25 cellular contexts compared by ENCODE assay signal in genomic region chr5:125276121-125276520, GRCh38.
"Had no signal": no experiment of that assay in that cellular context is flagged by ENCODE, and none has a peak within 500 bp of the region (broad histone marks: within the 10 kb centered on the region; RNA-seq: fewer than 3 reads in every experiment).

No MANE protein-coding gene starts in this region.

- H3K27ac ChIP-seq: ovary, prostate gland, skin epidermis, testis, transverse colon, uterus had no signal

- H3K36me3 ChIP-seq: ovary, prostate gland, transverse colon, uterus had no signal

- DNase-seq: activated CD4-positive, alpha-beta memory T cell treated with anti-CD3 and anti-CD28 coated beads for 36 hours; activated CD4-positive, alpha-beta T cell treated with anti-CD3 and anti-CD28 coated beads, Interleukin-2, amount 10 ng/mL, durations not matched to agents 24 days and 14 days; activated CD4-positive, CD25-positive, alpha-beta regulatory T cell treated with anti-CD3 and anti-CD28 coated beads, Interleukin-2, amount 50 U/mL, for 72 hours; activated CD8-positive, alpha-beta memory T cell treated with anti-CD3 and anti-CD28 coated beads, Interleukin-2, amount 50 U/mL, for 4 hours; activated gamma-delta T cell; activated naive CD4-positive, alpha-beta T cell treated with anti-CD3 and anti-CD28 coated beads, Interleukin-2, amount 50 U/mL, for 16 hours; activated T-cell treated with anti-CD3 and anti-CD28 coated beads, Interleukin-2, amount 50 U/mL, for 1 hour; amygdala; caudate nucleus; head of caudate nucleus; hippocampal formation; left colon; ovary; retina; stimulated activated CD4-positive, alpha-beta T cell treated with anti-CD3 and anti-CD28 coated beads, Interleukin-12 subunit alpha, Interleukin-12 subunit beta, amount 100 ng/mL, for 4 hours; stimulated activated CD4-positive, alpha-beta T cell treated with anti-CD3 and anti-CD28 coated beads, Interleukin-4, amount 100 ng/mL, for 1 hour; stimulated activated naive CD8-positive, alpha-beta T cell treated with anti-CD3 and anti-CD28 coated beads, Interleukin-15, Interleukin-2, amounts not matched to agents 100 U/mL and 50 U/mL, for 24 hours; T1000; testis; transverse colon; uterus had no signal

- H3K9me3 ChIP-seq: ovary, prostate gland, testis, transverse colon, uterus had no signal

- ATAC-seq: left colon; natural killer cell treated with Interleukin-12 subunit alpha and Interleukin-12 subunit beta and Interleukin-15 and Interleukin-18, amount 100 ng/mL, for 72 hours; sciatic nerve; stimulated activated naive CD8-positive, alpha-beta T cell treated with anti-CD3 and anti-CD28 coated beads, Interleukin-15, Interleukin-2, amounts not matched to agents 100 U/mL and 50 U/mL, for 24 hours had no signal

- H3K27me3 ChIP-seq: ovary, testis, transverse colon, uterus had no signal

- H3K4me3 ChIP-seq: ovary, prostate gland, skin epidermis, testis, transverse colon, uterus had no signal

- H3K4me1 ChIP-seq: prostate gland, testis had no signal
